ENCODE assay signal across 9 cellular contexts in the genomic region with DNA sequence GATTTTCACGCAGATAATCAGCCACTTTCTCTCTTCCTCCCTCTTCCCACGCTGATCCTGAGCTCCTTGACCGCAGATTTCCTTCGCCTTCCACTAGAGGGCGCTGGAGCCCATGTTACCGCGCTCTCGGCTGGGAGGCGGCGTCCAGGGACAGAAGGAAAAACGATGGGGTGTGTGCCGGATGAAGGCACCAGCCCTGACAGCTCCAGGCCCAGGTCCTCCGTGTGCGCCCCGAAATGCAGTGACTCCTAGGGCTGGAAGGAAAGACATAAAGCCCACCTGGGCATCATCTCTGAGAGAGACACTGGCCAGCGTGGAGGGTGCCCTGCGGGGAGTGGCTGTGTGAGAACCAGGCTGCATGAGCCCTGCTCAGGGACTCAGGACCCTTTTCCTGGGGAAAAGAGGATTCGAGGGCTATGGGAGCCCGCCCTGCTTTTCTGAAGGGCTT.
DNase-seq lines count a peak whose midpoint lies in the region; ATAC-seq lines count a peak whose summit lies in the region.
"Had no signal": no experiment of that assay in that cellular context is flagged by ENCODE, and none has a peak within 500 bp of the region (broad histone marks: within the 10 kb centered on the region; RNA-seq: fewer than 3 reads in every experiment).

No MANE protein-coding gene starts in this region.

- H3K4me3 Mint-ChIP-seq in effector memory CD8-positive, alpha-beta T cell = no peak overlapping the region
- H3K4me3 Mint-ChIP-seq: CD8-positive, alpha-beta memory T cell had no signal

- H3K36me3 Mint-ChIP-seq in effector memory CD8-positive, alpha-beta T cell (ENCODE audit: insufficient read depth) = no peaks in the 10 kb centered on the region
- H3K36me3 Mint-ChIP-seq: CD8-positive, alpha-beta memory T cell had no signal

- DNase-seq in NCI-H524 (lab: John Stamatoyannopoulos, UW) (peak; percentile 68 to 76), NCI-H524 treated with DMSO at 0.1 percent for 48 hours (lab: John Stamatoyannopoulos, UW) (no peak), NCI-H226 (peak; percentile 48), medulla oblongata (ENCODE audit: extremely low spot score) (peak; percentile 86)
- peak; percentile 14 to 45 for DNase-seq in activated CD4-positive, alpha-beta T cell treated with anti-CD3 and anti-CD28 coated beads for 4 hours
- peak; percentile 5 to 15 (median 12) for DNase-seq in effector memory CD8-positive, alpha-beta T cell
- DNase-seq in stimulated activated CD8-positive, alpha-beta memory T cell treated with anti-CD3 and anti-CD28 coated beads, Interleukin-2, amount 100 ng/mL, for 48 hours (ENCODE audit: low read depth in 2 of 2) = peak; percentile 23

- H3K27me3 Mint-ChIP-seq in effector memory CD8-positive, alpha-beta T cell = peaks cover 44 to 70% of the 10 kb centered on the region in 2 donors

- no peaks in the 10 kb centered on the region for H3K9me3 Mint-ChIP-seq in effector memory CD8-positive, alpha-beta T cell
- H3K9me3 Mint-ChIP-seq: CD8-positive, alpha-beta memory T cell had no signal

- H3K27ac Mint-ChIP-seq in effector memory CD8-positive, alpha-beta T cell = no peak overlapping the region

- H3K4me1 Mint-ChIP-seq in effector memory CD8-positive, alpha-beta T cell (ENCODE audit: low read depth in 2 of 2) = peaks cover 3 to 4% of the 10 kb centered on the region in 2 donors

- peak; percentile 76 for ATAC-seq in HG03103 (IDR thresholded peaks at IDR 0.05; ENCODE audit: low read depth, unreplicated experiment)
- no peak for ATAC-seq in effector memory CD8-positive, alpha-beta T cell (replicated peaks)
